Comparison of ENCODE assay signal across 12 cellular contexts in the genomic region with DNA sequence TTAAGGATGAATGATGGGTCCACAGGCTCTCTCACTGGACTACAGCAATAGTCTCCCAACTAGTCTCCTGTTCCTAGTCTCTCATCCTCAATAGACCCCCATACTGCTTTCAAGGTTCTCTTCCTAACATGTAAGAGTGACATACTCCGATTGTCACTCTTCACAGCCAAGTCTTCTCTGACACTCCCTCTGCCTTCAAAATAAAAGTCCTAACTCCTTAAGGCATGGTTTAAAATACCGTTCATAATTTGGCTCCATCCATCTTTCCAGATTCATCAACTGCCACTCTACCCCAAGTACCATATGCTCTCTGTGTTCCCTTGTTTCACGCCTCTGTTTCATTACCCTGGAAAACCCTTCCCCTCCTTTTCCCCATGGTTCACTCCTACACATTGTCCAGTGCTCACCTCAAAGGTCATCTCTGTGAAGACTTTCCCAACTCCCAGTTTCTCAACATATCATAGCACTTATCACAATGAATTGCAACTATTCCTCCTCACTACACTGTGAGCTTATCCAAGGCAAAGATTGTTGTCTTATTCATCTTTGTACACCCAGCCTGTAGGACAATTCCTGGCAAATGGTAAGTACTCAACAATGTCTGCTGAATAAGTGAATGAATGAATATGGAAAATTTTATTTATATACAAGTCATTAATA.
"Had no signal": no experiment of that assay in that cellular context is flagged by ENCODE, and none has a peak within 500 bp of the region (broad histone marks: within the 10 kb centered on the region; RNA-seq: fewer than 3 reads in every experiment).

No MANE protein-coding gene starts in this region.

- H3K9me3 Mint-ChIP-seq: naive thymus-derived CD4-positive, alpha-beta T cell; type B pancreatic cell had no signal

- H3K36me3 ChIP-seq: neutrophil had no signal

- H3K9me3 ChIP-seq: heart left ventricle, neutrophil, sigmoid colon had no signal

- H3K27ac ChIP-seq: heart left ventricle, neutrophil, sigmoid colon had no signal

- H3K4me1 ChIP-seq: heart left ventricle, sigmoid colon had no signal

- H3K27me3 Mint-ChIP-seq: naive thymus-derived CD4-positive, alpha-beta T cell; type B pancreatic cell had no signal

- H3K27me3 ChIP-seq: neutrophil, sigmoid colon had no signal

- H3K4me3 ChIP-seq: heart left ventricle, sigmoid colon had no signal

- H3K27ac Mint-ChIP-seq: type B pancreatic cell had no signal

- ATAC-seq: esophagus mucosa; heart left ventricle; naive thymus-derived CD4-positive, alpha-beta T cell had no signal

- H3K4me3 Mint-ChIP-seq: naive thymus-derived CD4-positive, alpha-beta T cell; type B pancreatic cell had no signal

- DNase-seq: effector memory CD4-positive, alpha-beta T cell; heart left ventricle; hippocampal formation; naive thymus-derived CD4-positive, alpha-beta T cell; posterior cingulate gyrus; sigmoid colon; small intestine; stimulated activated CD4-positive, alpha-beta T cell treated with anti-CD3 and anti-CD28 coated beads, Interleukin-2, amount 100 ng/mL, for 48 hours; stimulated activated naive CD4-positive, alpha-beta T cell treated with Interleukin-2 at 50 U/mL for 16 hours had no signal
